10 cellular contexts compared by ENCODE assay signal in genomic region chr12:96456265-96456974, GRCh38. TPM values are rescaled to one million over a fixed set of nuclear protein-coding genes. Genes with fewer than 3 reads are reported as not detected.
DNase-seq lines count a peak whose midpoint lies in the region; ATAC-seq and TF ChIP-seq lines count a peak whose summit lies in the region.
"Had no signal": no experiment of that assay in that cellular context is flagged by ENCODE, and none has a peak within 500 bp of the region (broad histone marks: within the 10 kb centered on the region; RNA-seq: fewer than 3 reads in every experiment).

No MANE protein-coding gene starts in this region.

- no peaks in the 10 kb centered on the region for H3K9me2 ChIP-seq in OCI-LY7 (ENCODE audit: insufficient read depth, low read length)

- no peaks in the 10 kb centered on the region for H3K9me3 ChIP-seq in OCI-LY7 (ENCODE audit: low read length)

- H2AFZ ChIP-seq in OCI-LY7 (ENCODE audit: low read length), result peak overlapping the region; percentile 47; the same call in 1 of the 2 replicates

- ATAC-seq in GM19468 (IDR thresholded peaks at IDR 0.05; ENCODE audit: extremely low read depth, unreplicated experiment) (peak; percentile 65), HG03064 (IDR thresholded peaks at IDR 0.05; ENCODE audit: low read depth, unreplicated experiment) (peak; percentile 86), GM18520 (IDR thresholded peaks at IDR 0.05; ENCODE audit: unreplicated experiment) (no peak)
- ATAC-seq: activated CD8-positive, alpha-beta T cell treated with anti-CD3 and anti-CD28 coated beads for 36 hours had no signal

- intact Hi-C loops in OCI-LY7 (cut with micrococcal nuclease; ENCODE audit: unreplicated experiment), result loop anchor here (5.0 kb wide), 1 partner anchor 249 kb away; no protein-coding TSS in a partner anchor

- CTCF ChIA-PET in GM10248 (lab: Yijun Ruan, JAX), result interaction anchor here (2.1 kb wide), 1 partner anchor 9 kb away, joined by 8 read pairs; no protein-coding TSS in a partner anchor
- CTCF ChIA-PET in OCI-LY7 (lab: Charles Lee; ENCODE audit: unreplicated experiment), result interaction anchor here (0.6 kb wide), 1 partner anchor 222 kb away, joined by 6 read pairs; no protein-coding TSS in a partner anchor

- peak overlapping the region; percentile 21 for H3K4me3 ChIP-seq in OCI-LY7 (ENCODE audit: low read depth, low read length, poor library complexity, severe bottlenecking)
- H3K4me3 ChIP-seq: cardiac muscle cell had no signal

- no peaks in the 10 kb centered on the region for H3K79me2 ChIP-seq in OCI-LY7 (ENCODE audit: insufficient read depth, low read depth, low read length)

- POLR2A ChIA-PET in GM10248 (lab: Yijun Ruan, JAX) (no interaction called here), OCI-LY7 (lab: Charles Lee) (interaction anchor here (0.5 to 2.1 kb wide), 9 partner anchors 10 to 947 kb away, joined by 3 to 19 read pairs (median 3); no protein-coding TSS in a partner anchor)

- peak overlapping the region; percentile 55 for H3K4me2 ChIP-seq in OCI-LY7 (ENCODE audit: low read length)

- H3K36me3 ChIP-seq in OCI-LY7 (ENCODE audit: insufficient read depth, low read length), result no peaks in the 10 kb centered on the region
- H3K36me3 ChIP-seq: cardiac muscle cell had no signal

- DNase-seq in GM10248 (ENCODE audit: extremely low spot score) (peak; percentile 36), OCI-LY7 (ENCODE audit: low spot score) (peak; percentile 72), NCI-H1105 (lab: John Stamatoyannopoulos, UW) (no peak), NCI-H1436 treated with DMSO at 0.1 percent for 48 hours (lab: John Stamatoyannopoulos, UW) (no peak), DMS 273 treated with DMSO at 0.1 percent for 48 hours (lab: John Stamatoyannopoulos, UW) (no peak)
- DNase-seq: activated CD8-positive, alpha-beta T cell treated with anti-CD3 and anti-CD28 coated beads for 36 hours had no signal

- BruUV-seq in OCI-LY7 (replicated peaks; lab: Mats Ljungman, UMichigan), result no TSS peak

- H4K20me1 ChIP-seq in OCI-LY7 (ENCODE audit: insufficient read depth, low read length), result no peaks in the 10 kb centered on the region

- H3K27ac ChIP-seq in OCI-LY7 (ENCODE audit: low read depth, low read length, poor library complexity, severe bottlenecking), result peak overlapping the region; percentile 14
- H3K27ac ChIP-seq: cardiac muscle cell had no signal

- H3K4me1 ChIP-seq in OCI-LY7 (ENCODE audit: insufficient read depth, low read length, poor library complexity, severe bottlenecking), result peaks cover 41% of the 10 kb centered on the region

- TF ChIP-seq CTCF in GM10248 (IDR thresholded peaks at IDR 0.05; ENCODE audit: control extremely low read depth, extremely low read depth, low read depth, missing control alignments) (no peak), OCI-LY7 (conservative IDR thresholded peaks at IDR 0.05; ENCODE audit: low read length) (no peak)

RNA-seq across cellular contexts. Expression of gene CFAP54, which starts 33.0 kb away (rescaled TPM):
- total RNA-seq in OCI-LY7 (2014; rRNA removed; shearing (Covaris generic)), result not detected in 2 replicates
- 0.53 TPM in 1 of 2 replicates, not detected in the other for total RNA-seq in OCI-LY7 (2022)

RNA-seq across cellular contexts. Expression of gene CDK17, which starts 56.2 kb away (rescaled TPM):
- total RNA-seq in OCI-LY7 (2014; rRNA removed; shearing (Covaris generic)), result 34.5 and 36.3 TPM in 2 replicates
- total RNA-seq in OCI-LY7 (2022), result 42.1 and 43.4 TPM in 2 replicates

Comparison
In these comparisons a context has a peak if more than half of its experiments do, and no peak if none do; other contexts are left out.
1. DNase-seq: peak in GM10248 (single experiment) and OCI-LY7 (single experiment); none in NCI-H1105 (single experiment), NCI-H1436 treated with DMSO at 0.1 percent for 48 hours (single experiment) and DMS 273 treated with DMSO at 0.1 percent for 48 hours (single experiment).